ENCODE assay signal across 8 cellular contexts in the genomic region with DNA sequence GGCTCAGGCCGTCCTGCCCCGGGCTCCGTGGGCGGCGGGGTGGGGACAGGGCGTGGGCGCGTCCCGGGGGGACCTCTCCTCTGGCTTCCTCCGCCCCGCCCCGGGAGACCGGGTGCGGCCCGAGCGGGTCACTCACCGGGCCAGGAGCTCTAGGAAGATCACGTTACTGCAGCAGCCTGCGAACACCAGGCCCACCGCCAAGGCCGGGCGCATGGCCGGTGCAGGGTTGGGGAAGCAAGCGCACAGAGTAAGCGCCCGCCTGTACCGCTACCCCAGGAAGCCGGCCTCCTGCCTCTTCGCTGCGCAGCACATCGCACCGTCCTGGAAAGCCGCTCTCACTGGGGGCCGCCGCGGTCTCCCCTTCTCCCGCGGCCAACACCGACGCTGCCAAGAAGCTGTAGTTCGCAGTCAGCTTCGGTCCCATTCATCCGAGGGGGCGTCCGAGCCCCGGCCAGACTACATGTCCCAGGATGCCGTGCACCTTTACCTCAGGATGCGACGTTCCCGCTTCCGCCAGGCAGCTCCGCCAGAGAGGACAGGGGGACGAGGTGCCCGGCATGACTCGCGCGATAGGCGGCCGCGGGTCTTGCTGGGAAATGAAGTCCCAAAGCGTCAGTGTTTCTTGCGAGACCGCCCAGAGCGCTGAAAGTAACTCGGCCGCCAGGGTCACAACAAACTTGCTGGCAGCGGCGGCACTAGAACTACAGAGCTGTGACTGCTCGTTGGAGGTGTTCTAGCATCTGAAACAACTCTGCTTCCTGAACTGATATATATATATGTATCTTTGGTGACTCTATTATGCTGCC. TPM values are rescaled to one million over a fixed set of nuclear protein-coding genes. Genes with fewer than 3 reads are reported as not detected.
DNase-seq lines count a peak whose midpoint lies in the region; ATAC-seq and TF ChIP-seq lines count a peak whose summit lies in the region.

SLC35B4 (minus strand) TSS at position 392 of the 806 bp plus-strand sequence; CDS start at position 213, 179 bp downstream.

- no TSS peak for BruUV-seq in OCI-LY7 (replicated peaks; lab: Mats Ljungman, UMichigan)

- H4K20me1 ChIP-seq in OCI-LY7 (ENCODE audit: insufficient read depth, low read length) = peaks cover 3% of the 10 kb centered on the region; the same call in 1 of the 2 replicates

- H3K9me3 ChIP-seq in OCI-LY7 (ENCODE audit: low read length) = no peaks in the 10 kb centered on the region

- H3K4me1 ChIP-seq in OCI-LY7 (ENCODE audit: insufficient read depth, low read length, poor library complexity, severe bottlenecking) = peaks cover 14% of the 10 kb centered on the region

- peak; percentile 35 for TF ChIP-seq CTCF in OCI-LY7 (conservative IDR thresholded peaks at IDR 0.05; ENCODE audit: low read length)

- peaks cover 6% of the 10 kb centered on the region for H3K36me3 ChIP-seq in OCI-LY7 (ENCODE audit: insufficient read depth, low read length)

- POLR2A ChIA-PET in OCI-LY7 (lab: Charles Lee) = interaction anchor here (0.6 to 1.9 kb wide), 15 partner anchors 9 to 979 kb away, joined by 3 to 9 read pairs (median 3); no protein-coding TSS in a partner anchor

- peak; percentile 97 for DNase-seq in DMS114 treated with DMSO at 0.1 percent for 48 hours (lab: John Stamatoyannopoulos, UW; ENCODE audit: unreplicated experiment)
- peak; percentile 88 for DNase-seq in HuH-7.5 (ENCODE audit: low spot score)
- peak; percentile 97 for DNase-seq in OCI-LY7 (ENCODE audit: low spot score)
- DNase-seq in activated T-cell treated with anti-CD3 and anti-CD28 coated beads for 1 hour (ENCODE audit: low read depth) = peak; percentile 88
- peak; percentile 94 for DNase-seq in epidermal melanocyte (ENCODE audit: insufficient read length, low spot score)
- peak; percentile 95 for DNase-seq in middle frontal gyrus (ENCODE audit: extremely low spot score, low spot score)
- DNase-seq in stimulated activated CD8-positive, alpha-beta memory T cell treated with anti-CD3 and anti-CD28 coated beads, Interleukin-2, amount 100 ng/mL, for 48 hours (ENCODE audit: low read depth in 2 of 2) = peak; percentile 89 to 91

- H3K4me3 ChIP-seq in OCI-LY7 (ENCODE audit: low read depth, low read length, poor library complexity, severe bottlenecking) = peak within 1 kb of the TSS; percentile 99

- CTCF ChIA-PET in OCI-LY7 (lab: Charles Lee; ENCODE audit: unreplicated experiment) = interaction anchor here (0.7 to 1.5 kb wide), 3 partner anchors 18 to 69 kb away, joined by 3 to 4 read pairs (median 4); no protein-coding TSS in a partner anchor

- peak within 1 kb of the TSS; percentile 9 for H3K27ac ChIP-seq in OCI-LY7 (ENCODE audit: low read depth, low read length, poor library complexity, severe bottlenecking)

- peak; percentile 99 for ATAC-seq in GM21526 (IDR thresholded peaks at IDR 0.05; ENCODE audit: low FRiP score, unreplicated experiment)

- H3K9me2 ChIP-seq in OCI-LY7 (ENCODE audit: insufficient read depth, low read length) = no peaks in the 10 kb centered on the region

- H3K4me2 ChIP-seq in OCI-LY7 (ENCODE audit: low read length) = peak within 1 kb of the TSS; percentile 96

- H3K79me2 ChIP-seq in OCI-LY7 (ENCODE audit: insufficient read depth, low read depth, low read length) = peaks cover 16% of the 10 kb centered on the region; the same call in 1 of the 2 replicates

- intact Hi-C loops in OCI-LY7 (cut with micrococcal nuclease; ENCODE audit: unreplicated experiment) = loop anchor here (2.0 to 5.0 kb wide), 2 partner anchors 70 to 269 kb away; no protein-coding TSS in a partner anchor

- H2AFZ ChIP-seq in OCI-LY7 (ENCODE audit: low read length) = peak within 1 kb of the TSS; percentile 98

RNA-seq across cellular contexts. Expression of gene SLC35B4, which starts in this region (rescaled TPM):
- 36.5 and 38.1 TPM in 2 replicates for total RNA-seq in OCI-LY7 (2014; rRNA removed; shearing (Covaris generic))
- 31.6 and 32.3 TPM in 2 replicates for total RNA-seq in OCI-LY7 (2022)

Comparison
In these comparisons a context has a peak if more than half of its experiments do, and no peak if none do; other contexts are left out.
1. Peak in every context shown above with its lines: DNase-seq, ATAC-seq, H3K4me3 ChIP-seq and H3K27ac ChIP-seq.